ENCODE assay signal across 14 cellular contexts in genomic region chr21:30962013-30962412, GRCh38.
DNase-seq lines count a peak whose midpoint lies in the region; ATAC-seq and TF ChIP-seq lines count a peak whose summit lies in the region.
"Had no signal": no experiment of that assay in that cellular context is flagged by ENCODE, and none has a peak within 500 bp of the region (broad histone marks: within the 10 kb centered on the region; RNA-seq: fewer than 3 reads in every experiment).

No MANE protein-coding gene starts in this region.

- DNase-seq in Caco-2 (no peak), Panc1 (ENCODE audit: low read depth, low spot score) (no peak), iPS-NIHi7 (ENCODE audit: extremely low spot score) (peak; percentile 38), NCI-H748 (lab: John Stamatoyannopoulos, UW; ENCODE audit: unreplicated experiment) (no peak), GM03348 (ENCODE audit: low spot score) (no peak)
- DNase-seq: activated CD4-positive, alpha-beta T cell treated with anti-CD3 and anti-CD28 coated beads for 1 hour; foreskin melanocyte; MG63; T-helper 1 cell had no signal

- TF ChIP-seq CTCF in Caco-2 (IDR thresholded peaks at IDR 0.05; ENCODE audit: insufficient read depth in 1 of 2, low read depth in 1 of 2, low read length in 1 of 2, severe bottlenecking in 1 of 2, unreplicated experiment in 1 of 2) = peak; percentile 27 to 29
- TF ChIP-seq CTCF in Panc1 (IDR thresholded peaks at IDR 0.05) = peak; percentile 7; the same call in 1 of the 2 replicates

- intact Hi-C loops in Caco-2 (cut with micrococcal nuclease; ENCODE audit: unreplicated experiment) = no loop called here
- intact Hi-C loops in Panc1 (cut with micrococcal nuclease; ENCODE audit: unreplicated experiment) = no loop called here

- H3K36me3 Mint-ChIP-seq in Caco-2 (ENCODE audit: insufficient read depth, unreplicated experiment) = no peaks in the 10 kb centered on the region
- H3K36me3 Mint-ChIP-seq: activated naive CD8-positive, alpha-beta T cell had no signal

- H3K36me3 ChIP-seq in Caco-2 (ENCODE audit: control insufficient read depth, insufficient read depth, low read length) (no peaks in the 10 kb centered on the region), Panc1 (ENCODE audit: control insufficient read depth, insufficient read depth, low read length) (no peaks in the 10 kb centered on the region)
- H3K36me3 ChIP-seq: MG63 had no signal

- H3K4me3 ChIP-seq in Caco-2 (ENCODE audit: low read depth, low read length) (no peak overlapping the region), Panc1 (ENCODE audit: low read depth in 2 of 2, low read length in 2 of 2) (no peak overlapping the region)
- H3K4me3 ChIP-seq: MG63 had no signal

- H3K9me3 ChIP-seq in Caco-2 (no peaks in the 10 kb centered on the region), Panc1 (ENCODE audit: control insufficient read depth, insufficient read depth, low read depth, low read length) (no peaks in the 10 kb centered on the region)
- H3K9me3 ChIP-seq: MG63 had no signal

- POLR2A ChIA-PET in Caco-2 (lab: Charles Lee) = no interaction called here
- POLR2A ChIA-PET in Panc1 (lab: Charles Lee) = no interaction called here

- CTCF ChIA-PET in Caco-2 (lab: Charles Lee) = no interaction called here
- CTCF ChIA-PET in Panc1 (lab: Charles Lee) = no interaction called here

- H3K27ac Mint-ChIP-seq in Caco-2 (ENCODE audit: unreplicated experiment) = no peak overlapping the region
- H3K27ac Mint-ChIP-seq: activated naive CD8-positive, alpha-beta T cell; stimulated activated naive CD8-positive, alpha-beta T cell treated with anti-CD3 and anti-CD28 coated beads, Interleukin-15, Interleukin-2, amounts not matched to agents 100 ng/mL and 50 ng/mL, for 24 hours had no signal

- ATAC-seq in HG02885 (IDR thresholded peaks at IDR 0.05; ENCODE audit: poor library complexity, unreplicated experiment) (peak; percentile 56), Panc1 (no peak), GM21381 (IDR thresholded peaks at IDR 0.05; ENCODE audit: unreplicated experiment) (no peak), HG03095 (IDR thresholded peaks at IDR 0.05; ENCODE audit: unreplicated experiment) (no peak)

- H3K27me3 ChIP-seq in Caco-2 (replicated peaks; ENCODE audit: control insufficient read depth, insufficient read depth, low read length) (no peaks in the 10 kb centered on the region), Panc1 (ENCODE audit: control insufficient read depth, insufficient read depth, low read length) (no peaks in the 10 kb centered on the region)
- H3K27me3 ChIP-seq: MG63 had no signal

- in situ Hi-C loops in Panc1 (cut with HindIII; ENCODE audit: low pct_unique_long_range_greater_than_20kb, low sequenced_read_pairs) = no loop called here

- H3K27me3 Mint-ChIP-seq in Caco-2 (ENCODE audit: insufficient read depth, unreplicated experiment) = peaks cover 8% of the 10 kb centered on the region
- H3K27me3 Mint-ChIP-seq: activated naive CD8-positive, alpha-beta T cell had no signal

- no peaks in the 10 kb centered on the region for H3K9me3 Mint-ChIP-seq in Caco-2 (ENCODE audit: unreplicated experiment)
- H3K9me3 Mint-ChIP-seq: stimulated activated naive CD8-positive, alpha-beta T cell treated with anti-CD3 and anti-CD28 coated beads, Interleukin-15, Interleukin-2, amounts not matched to agents 100 ng/mL and 50 ng/mL, for 24 hours had no signal

- H3K4me1 ChIP-seq in Caco-2 (no peaks in the 10 kb centered on the region), Panc1 (ENCODE audit: control insufficient read depth, insufficient read depth, low read length) (no peaks in the 10 kb centered on the region)

- H3K4me3 Mint-ChIP-seq in Caco-2 (ENCODE audit: unreplicated experiment) = no peak overlapping the region
- H3K4me3 Mint-ChIP-seq: activated naive CD8-positive, alpha-beta T cell; stimulated activated naive CD8-positive, alpha-beta T cell treated with anti-CD3 and anti-CD28 coated beads, Interleukin-15, Interleukin-2, amounts not matched to agents 100 ng/mL and 50 ng/mL, for 24 hours had no signal

- no TSS peak for BruUV-seq in Caco-2 (replicated peaks; lab: Mats Ljungman, UMichigan)
- BruUV-seq in Panc1 (replicated peaks; lab: Mats Ljungman, UMichigan) = no TSS peak

- no peak overlapping the region for H3K27ac ChIP-seq in Panc1 (ENCODE audit: low read length)

- H3K4me1 Mint-ChIP-seq in Caco-2 (ENCODE audit: low read depth, unreplicated experiment) = no peaks in the 10 kb centered on the region
